In genomic region chr12:24562761-24563392, GRCh38 we compare ENCODE assay signal across 8 cellular contexts.
DNase-seq lines count a peak whose midpoint lies in the region; ATAC-seq and TF ChIP-seq lines count a peak whose summit lies in the region.

No MANE protein-coding gene starts in this region.

- H3K4me3 Mint-ChIP-seq in Caco-2 (ENCODE audit: unreplicated experiment): peak overlapping the region; percentile 94
- H3K4me3 Mint-ChIP-seq in activated CD4-positive, alpha-beta memory T cell treated with anti-CD3 and anti-CD28 coated beads, Interleukin-2, amount 10 ng/mL, durations not matched to agents 7 days and 5 days: peak overlapping the region; percentile 83

- DNase-seq in Caco-2: peak; percentile 52 to 61
- DNase-seq in activated CD4-positive, alpha-beta memory T cell treated with anti-CD3 and anti-CD28 coated beads, Interleukin-2, amount 10 ng/mL, durations not matched to agents 7 days and 5 days: no peak
- peak; percentile 35 for DNase-seq in glomerular visceral epithelial cell (ENCODE audit: extremely low spot score)
- DNase-seq in NK-92 (lab: John Stamatoyannopoulos, UW; ENCODE audit: unreplicated experiment): no peak

- H3K4me1 ChIP-seq in Caco-2 (peaks cover 40% of the 10 kb centered on the region; the same call in 1 of the 2 replicates), neutrophil (ENCODE audit: control insufficient read depth in 1 of 2, insufficient read depth in 1 of 2, low read depth in 1 of 2, low read length in 1 of 2) (peaks cover 8 to 12% of the 10 kb centered on the region in 2 experiments)

- H3K4me1 Mint-ChIP-seq in Caco-2 (ENCODE audit: low read depth, unreplicated experiment): peaks cover 30% of the 10 kb centered on the region
- peaks cover 22% of the 10 kb centered on the region for H3K4me1 Mint-ChIP-seq in activated CD4-positive, alpha-beta memory T cell treated with anti-CD3 and anti-CD28 coated beads, Interleukin-2, amount 10 ng/mL, durations not matched to agents 7 days and 5 days

- no peaks in the 10 kb centered on the region for H3K36me3 ChIP-seq in Caco-2 (ENCODE audit: control insufficient read depth, insufficient read depth, low read length)
- no peaks in the 10 kb centered on the region for H3K36me3 ChIP-seq in neutrophil

- H3K9me3 ChIP-seq in Caco-2: no peaks in the 10 kb centered on the region
- H3K9me3 ChIP-seq in neutrophil: no peaks in the 10 kb centered on the region

- TF ChIP-seq CTCF in Caco-2 (IDR thresholded peaks at IDR 0.05; ENCODE audit: insufficient read depth in 1 of 2, low read depth in 1 of 2, low read length in 1 of 2, severe bottlenecking in 1 of 2, unreplicated experiment in 1 of 2) (no peak), neutrophil (IDR thresholded peaks at IDR 0.05) (no peak)

- H3K27ac ChIP-seq in neutrophil: no peak overlapping the region

- H3K36me3 Mint-ChIP-seq in Caco-2 (ENCODE audit: insufficient read depth, unreplicated experiment): peaks cover 27% of the 10 kb centered on the region
- no peaks in the 10 kb centered on the region for H3K36me3 Mint-ChIP-seq in activated CD4-positive, alpha-beta memory T cell treated with anti-CD3 and anti-CD28 coated beads, Interleukin-2, amount 10 ng/mL, durations not matched to agents 7 days and 5 days (ENCODE audit: low read depth)

- H3K4me3 ChIP-seq in Caco-2 (ENCODE audit: low read depth, low read length) (peak overlapping the region; percentile 84), neutrophil (ENCODE audit: low read depth in 1 of 2, low read length in 1 of 2) (peak overlapping the region; percentile 32 to 47)

- H3K27me3 ChIP-seq in Caco-2 (replicated peaks; ENCODE audit: control insufficient read depth, insufficient read depth, low read length): no peaks in the 10 kb centered on the region
- peaks cover 97% of the 10 kb centered on the region for H3K27me3 ChIP-seq in neutrophil

- H3K9me3 Mint-ChIP-seq in Caco-2 (ENCODE audit: unreplicated experiment): no peaks in the 10 kb centered on the region
- no peaks in the 10 kb centered on the region for H3K9me3 Mint-ChIP-seq in activated CD4-positive, alpha-beta memory T cell treated with anti-CD3 and anti-CD28 coated beads, Interleukin-2, amount 10 ng/mL, durations not matched to agents 7 days and 5 days

- POLR2A ChIA-PET in Caco-2 (lab: Charles Lee): interaction anchor here (0.6 kb wide), 1 partner anchor 25 kb away, joined by 3 read pairs; no protein-coding TSS in a partner anchor
- POLR2A ChIA-PET in activated CD4-positive, alpha-beta memory T cell treated with anti-CD3 and anti-CD28 coated beads, Interleukin-2, amount 10 ng/mL, durations not matched to agents 7 days and 5 days (lab: Charles Lee): no interaction called here

- no peaks in the 10 kb centered on the region for H3K27me3 Mint-ChIP-seq in Caco-2 (ENCODE audit: insufficient read depth, unreplicated experiment)
- H3K27me3 Mint-ChIP-seq in activated CD4-positive, alpha-beta memory T cell treated with anti-CD3 and anti-CD28 coated beads, Interleukin-2, amount 10 ng/mL, durations not matched to agents 7 days and 5 days: peaks cover 64% of the 10 kb centered on the region

- no TSS peak for BruUV-seq in Caco-2 (replicated peaks; lab: Mats Ljungman, UMichigan)

- peak overlapping the region; percentile 73 for H3K27ac Mint-ChIP-seq in Caco-2 (ENCODE audit: unreplicated experiment)
- H3K27ac Mint-ChIP-seq in activated CD4-positive, alpha-beta memory T cell treated with anti-CD3 and anti-CD28 coated beads, Interleukin-2, amount 10 ng/mL, durations not matched to agents 7 days and 5 days: no peak overlapping the region

- intact Hi-C loops in Caco-2 (cut with micrococcal nuclease; ENCODE audit: unreplicated experiment): loop anchor here (1.0 to 10.0 kb wide), 3 partner anchors 54 to 548 kb away; no protein-coding TSS in a partner anchor

- CTCF ChIA-PET in Caco-2 (lab: Charles Lee): interaction anchor here (0.5 to 1.0 kb wide), 4 partner anchors 9 to 455 kb away, joined by 3 to 8 read pairs (median 4); no protein-coding TSS in a partner anchor
- CTCF ChIA-PET in activated CD4-positive, alpha-beta memory T cell treated with anti-CD3 and anti-CD28 coated beads, Interleukin-2, amount 10 ng/mL, durations not matched to agents 7 days and 5 days (lab: Charles Lee): interaction anchor here (1.2 kb wide), 1 partner anchor 11 kb away, joined by 3 read pairs; no protein-coding TSS in a partner anchor

- ATAC-seq in HG02885 (IDR thresholded peaks at IDR 0.05; ENCODE audit: poor library complexity, unreplicated experiment): peak; percentile 36
- no peak for ATAC-seq in HG02870 (IDR thresholded peaks at IDR 0.05; ENCODE audit: unreplicated experiment)
- ATAC-seq in GM18873 (IDR thresholded peaks at IDR 0.05; ENCODE audit: low FRiP score, unreplicated experiment): no peak

Comparison
In these comparisons a context has a peak if more than half of its experiments do, and no peak if none do; other contexts are left out.
1. DNase-seq: peak in Caco-2 (2 of 2) and glomerular visceral epithelial cell (single experiment); none in activated CD4-positive, alpha-beta memory T cell treated with anti-CD3 and anti-CD28 coated beads, Interleukin-2, amount 10 ng/mL, durations not matched to agents 7 days and 5 days (single experiment) and NK-92 (single experiment).